ENCODE assay signal across 10 cellular contexts in genomic region chr13:76016799-76017198, GRCh38.
DNase-seq lines count a peak whose midpoint lies in the region; ATAC-seq and TF ChIP-seq lines count a peak whose summit lies in the region.
"Had no signal": no experiment of that assay in that cellular context is flagged by ENCODE, and none has a peak within 500 bp of the region (broad histone marks: within the 10 kb centered on the region; RNA-seq: fewer than 3 reads in every experiment).

No MANE protein-coding gene starts in this region.

- ATAC-seq in GM19395 (IDR thresholded peaks at IDR 0.05; ENCODE audit: unreplicated experiment) (peak; percentile 82), HG03135 (IDR thresholded peaks at IDR 0.05; ENCODE audit: unreplicated experiment) (peak; percentile 88)

- DNase-seq in NCI-H1417 (lab: John Stamatoyannopoulos, UW) (peak; percentile 32 to 57 (median 32)), NCI-H1417 treated with DMSO at 0.1 percent for 48 hours (lab: John Stamatoyannopoulos, UW) (no peak), RKO (ENCODE audit: low spot score) (peak; percentile 45), fibroblast of peridontal ligament (ENCODE audit: extremely low read depth) (peak; percentile 19), testis (peak; percentile 59)
- no peak for DNase-seq in stimulated activated CD4-positive, alpha-beta T cell treated with anti-CD3 and anti-CD28 coated beads, Interleukin-1b, Interleukin-23, amount 100 ng/mL, for 48 hours

- intact Hi-C loops in testis (cut with DNase I; ENCODE audit: low total_unique reads) = no loop called here

- no peak for TF ChIP-seq POLR2A in testis (IDR thresholded peaks at IDR 0.05)

- H3K36me3 ChIP-seq in testis (ENCODE audit: low read depth, missing control alignments) = no peaks in the 10 kb centered on the region
- H3K36me3 ChIP-seq: BLaER1 had no signal

- no peaks in the 10 kb centered on the region for H3K27me3 ChIP-seq in testis
- H3K27me3 ChIP-seq: BLaER1 had no signal

- no peaks in the 10 kb centered on the region for H3K9me3 ChIP-seq in testis
- H3K9me3 ChIP-seq: BLaER1 had no signal

- H3K27ac ChIP-seq in testis = no peak overlapping the region
- H3K27ac ChIP-seq: BLaER1, skin epidermis had no signal

- H3K4me1 ChIP-seq in testis = peaks cover 6% of the 10 kb centered on the region
- H3K4me1 ChIP-seq: BLaER1 had no signal

- peak in 2 of 3 experiments; percentile 39 to 41 for TF ChIP-seq CTCF in testis (IDR thresholded peaks at IDR 0.05)

- no peak overlapping the region for H3K4me3 ChIP-seq in testis
- H3K4me3 ChIP-seq: BLaER1, skin epidermis had no signal

Comparison
In these comparisons a context has a peak if more than half of its experiments do, and no peak if none do; other contexts are left out.
1. DNase-seq: peak in NCI-H1417 (3 of 3), RKO (single experiment), fibroblast of peridontal ligament (single experiment) and testis (single experiment); none in NCI-H1417 treated with DMSO at 0.1 percent for 48 hours (single experiment) and stimulated activated CD4-positive, alpha-beta T cell treated with anti-CD3 and anti-CD28 coated beads, Interleukin-1b, Interleukin-23, amount 100 ng/mL, for 48 hours (single experiment).